Comparison of ENCODE assay signal across 7 cellular contexts in genomic region chr20:41618807-41619294, GRCh38. TPM values are rescaled to one million over a fixed set of nuclear protein-coding genes. Genes with fewer than 3 reads are reported as not detected.
DNase-seq lines count a peak whose midpoint lies in the region; ATAC-seq and TF ChIP-seq lines count a peak whose summit lies in the region.

No MANE protein-coding gene starts in this region.

- H3K27me3 ChIP-seq in brain microvascular endothelial cell (replicated peaks) (no peaks in the 10 kb centered on the region), lower lobe of right lung (ENCODE audit: low read depth) (no peaks in the 10 kb centered on the region), thyroid gland (no peaks in the 10 kb centered on the region)

- TF ChIP-seq CTCF in GM12875 (IDR thresholded peaks at IDR 0.05; ENCODE audit: borderline replicate concordance, insufficient read depth, low read depth, low read length) (no peak), brain microvascular endothelial cell (IDR thresholded peaks at IDR 0.05; ENCODE audit: low read depth, low read length, missing control alignments) (no peak), lower lobe of right lung (IDR thresholded peaks at IDR 0.05) (no peak), thyroid gland (IDR thresholded peaks at IDR 0.05) (no peak)

- peak overlapping the region; percentile 49 for H3K4me3 ChIP-seq in GM12875 (ENCODE audit: low read depth, low read length)
- peak overlapping the region; percentile 59 for H3K4me3 ChIP-seq in brain microvascular endothelial cell (ENCODE audit: low read depth, low read length)
- H3K4me3 ChIP-seq in lower lobe of right lung, result peak overlapping the region; percentile 75
- peak overlapping the region; percentile 15 to 66 (median 64) for H3K4me3 ChIP-seq in thyroid gland (replicated peaks in 1 of 3)

- intact Hi-C loops in lower lobe of right lung (cut with DNase I), result no loop called here
- intact Hi-C loops in thyroid gland (cut with DNase I), result loop anchor here (10.0 kb wide), 1 partner anchor 934 kb away; the partner anchor contains the start of gene MAFB

- H3K27ac ChIP-seq in brain microvascular endothelial cell (no peak overlapping the region), lower lobe of right lung (peak overlapping the region; percentile 66), thyroid gland (peak overlapping the region; percentile 29 to 54 (median 38))

- DNase-seq in NCI-H1092 treated with DMSO at 0.1 percent for 48 hours (lab: John Stamatoyannopoulos, UW) (peak; percentile 72), brain microvascular endothelial cell (no peak), lower lobe of right lung (no peak), thyroid gland (no peak), cerebellar nuclear complex (lab: John Stamatoyannopoulos, UW) (no peak)

- no peak for TF ChIP-seq POLR2A in thyroid gland (IDR thresholded peaks at IDR 0.05)

- H3K4me1 ChIP-seq in lower lobe of right lung, result peaks cover 23% of the 10 kb centered on the region
- H3K4me1 ChIP-seq in thyroid gland, result peaks cover 26 to 35% of the 10 kb centered on the region in 2 donors

- WGBS in thyroid gland, 2 donors, result 7 to 34% methylated on average over 6 to 19 of the region's 30 CpGs

- ATAC-seq in lower lobe of right lung, result peak; percentile 3 to 8
- no peak for ATAC-seq in HG03432 (IDR thresholded peaks at IDR 0.05; ENCODE audit: unreplicated experiment)

- in situ Hi-C loops in brain microvascular endothelial cell (cut with HindIII; ENCODE audit: low pct_ligation_motif_present, low sequenced_read_pairs), result no loop called here

- H3K9me3 ChIP-seq in lower lobe of right lung (no peaks in the 10 kb centered on the region), thyroid gland (no peaks in the 10 kb centered on the region)

- H3K36me3 ChIP-seq in brain microvascular endothelial cell (replicated peaks) (no peaks in the 10 kb centered on the region), lower lobe of right lung (no peaks in the 10 kb centered on the region), thyroid gland (no peaks in the 10 kb centered on the region)

RNA-seq across cellular contexts. Expression of gene CHD6, which starts 0.7 kb away (rescaled TPM):
- total RNA-seq in lower lobe of right lung (43.6 TPM), thyroid gland (100 to 1,000 TPM in 1 of 4 donors, 10 to 100 TPM in 3; 58.0 to 104 (median 81.6) TPM)
